17 cellular contexts compared by ENCODE assay signal in the genomic region with DNA sequence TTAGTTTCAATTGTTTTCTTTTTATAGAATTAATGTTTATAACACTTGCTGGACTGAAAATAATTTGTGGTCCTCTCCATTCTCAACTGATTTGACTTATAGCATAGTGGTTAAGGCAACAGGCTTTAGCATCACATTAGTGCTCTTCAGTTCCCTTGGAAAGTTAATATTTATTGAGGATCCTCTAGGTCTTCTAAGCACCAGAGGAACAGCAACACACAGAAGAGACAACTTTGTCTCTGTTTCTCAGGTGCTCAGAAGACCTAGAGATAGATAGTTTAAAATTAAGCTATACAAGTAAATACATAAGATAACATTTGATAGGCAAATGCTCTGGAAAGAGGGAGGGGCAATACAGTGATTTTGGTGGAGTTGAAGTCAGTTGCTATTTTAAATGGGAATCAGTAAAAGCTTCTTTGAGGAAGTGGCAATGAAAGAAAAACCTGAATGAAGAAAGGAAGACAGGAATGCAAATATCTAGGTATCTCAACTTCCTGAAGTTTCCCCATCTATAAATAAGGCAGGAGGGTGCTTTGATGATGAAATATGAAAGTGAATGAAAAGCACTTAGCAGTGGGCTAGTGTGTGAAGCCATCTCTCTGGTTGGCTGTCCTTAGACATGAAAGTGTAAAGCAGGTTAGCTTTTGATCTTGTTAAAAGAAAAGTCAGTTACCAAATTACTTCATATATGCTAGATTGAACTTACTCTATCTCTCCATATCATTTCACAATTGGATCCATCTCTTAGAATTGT. TPM values are rescaled to one million over a fixed set of nuclear protein-coding genes. Genes with fewer than 3 reads are reported as not detected.
DNase-seq lines count a peak whose midpoint lies in the region; ATAC-seq and TF ChIP-seq lines count a peak whose summit lies in the region.
"Had no signal": no experiment of that assay in that cellular context is flagged by ENCODE, and none has a peak within 500 bp of the region (broad histone marks: within the 10 kb centered on the region; RNA-seq: fewer than 3 reads in every experiment).

No MANE protein-coding gene starts in this region.

- peak; percentile 86 for ATAC-seq in GM19023 (IDR thresholded peaks at IDR 0.05; ENCODE audit: unreplicated experiment)
- ATAC-seq in HG02571 (IDR thresholded peaks at IDR 0.05; ENCODE audit: unreplicated experiment), result peak; percentile 81
- peak; percentile 89 for ATAC-seq in HG03196 (IDR thresholded peaks at IDR 0.05; ENCODE audit: unreplicated experiment)
- ATAC-seq in mucosa of descending colon, result no peak
- ATAC-seq: SK-N-SH treated with all-trans-retinoic acid at 6 μM for 48 hours had no signal

- no peak overlapping the region for H3K9ac ChIP-seq in BLaER1

- no peak for TF ChIP-seq CTCF in mucosa of descending colon (IDR thresholded peaks at IDR 0.05)

- no peak overlapping the region for H3K27ac ChIP-seq in BLaER1
- H3K27ac ChIP-seq: prostate gland, thoracic aorta had no signal

- H3K4me1 ChIP-seq in BLaER1, result peaks cover 9% of the 10 kb centered on the region; the same call in 1 of the 2 replicates
- H3K4me1 ChIP-seq in mucosa of descending colon (ENCODE audit: low read depth), result no peaks in the 10 kb centered on the region
- H3K4me1 ChIP-seq: prostate gland had no signal

- 0 out of 2 replicates have a peak overlapping the region, but pooled peaks have one; percentile 8 for H3K4me2 ChIP-seq in BLaER1

- intact Hi-C loops in mucosa of descending colon (cut with DNase I, micrococcal nuclease), result no loop called here

- no peak for DNase-seq in mucosa of descending colon
- no peak for DNase-seq in midbrain (lab: John Stamatoyannopoulos, UW)
- no peak for DNase-seq in SIG-M5 (lab: John Stamatoyannopoulos, UW)
- DNase-seq in activated CD4-positive, alpha-beta T cell treated with anti-CD3 and anti-CD28 coated beads for 4 hours, result no peak
- DNase-seq: ACHN; activated CD4-positive, alpha-beta T cell treated with anti-CD3 and anti-CD28 coated beads, Interleukin-2, amount 50 U/mL, for 4 hours; activated naive CD8-positive, alpha-beta T cell treated with anti-CD3 and anti-CD28 coated beads, Interleukin-2, amount 10 ng/mL, durations not matched to agents 7 days and 5 days; glutamatergic neuron had no signal

- H4K20me1 ChIP-seq in BLaER1, result no peaks in the 10 kb centered on the region

- H3K27me3 ChIP-seq in BLaER1, result no peaks in the 10 kb centered on the region

- H3K4me3 ChIP-seq in BLaER1 (no peak overlapping the region), mucosa of descending colon (no peak overlapping the region)
- H3K4me3 ChIP-seq: dorsolateral prefrontal cortex, prostate gland, thoracic aorta had no signal

- H3K36me3 ChIP-seq in BLaER1 (no peaks in the 10 kb centered on the region), mucosa of descending colon (ENCODE audit: low read depth) (no peaks in the 10 kb centered on the region)
- H3K36me3 ChIP-seq: prostate gland, thoracic aorta had no signal

- H3K9me3 ChIP-seq in BLaER1 (no peaks in the 10 kb centered on the region), mucosa of descending colon (no peaks in the 10 kb centered on the region)
- H3K9me3 ChIP-seq: prostate gland, thoracic aorta had no signal

RNA-seq across cellular contexts. Expression of a gene that starts 7.9 kb away (rescaled TPM):
- 1 to 10 TPM in 2 of 3 donors, under 1 TPM in 1; 0.51 to 2.5 (median 1.5) TPM for total RNA-seq in mucosa of descending colon
- total RNA-seq: activated naive CD8-positive, alpha-beta T cell treated with anti-CD3 and anti-CD28 coated beads, Interleukin-2, amount 10 ng/mL, durations not matched to agents 7 days and 5 days; lung microvascular endothelial cell; prostate gland; thoracic aorta had no signal

RNA-seq across cellular contexts. Expression of a gene that starts 15.5 kb away (rescaled TPM):
- under 1 TPM in 1 of 3 donors, not detected in 2; 0.12 TPM for total RNA-seq in mucosa of descending colon
- total RNA-seq: activated naive CD8-positive, alpha-beta T cell treated with anti-CD3 and anti-CD28 coated beads, Interleukin-2, amount 10 ng/mL, durations not matched to agents 7 days and 5 days; lung microvascular endothelial cell; thoracic aorta had no signal
